Comparison of ENCODE assay signal across 12 cellular contexts in the genomic region with DNA sequence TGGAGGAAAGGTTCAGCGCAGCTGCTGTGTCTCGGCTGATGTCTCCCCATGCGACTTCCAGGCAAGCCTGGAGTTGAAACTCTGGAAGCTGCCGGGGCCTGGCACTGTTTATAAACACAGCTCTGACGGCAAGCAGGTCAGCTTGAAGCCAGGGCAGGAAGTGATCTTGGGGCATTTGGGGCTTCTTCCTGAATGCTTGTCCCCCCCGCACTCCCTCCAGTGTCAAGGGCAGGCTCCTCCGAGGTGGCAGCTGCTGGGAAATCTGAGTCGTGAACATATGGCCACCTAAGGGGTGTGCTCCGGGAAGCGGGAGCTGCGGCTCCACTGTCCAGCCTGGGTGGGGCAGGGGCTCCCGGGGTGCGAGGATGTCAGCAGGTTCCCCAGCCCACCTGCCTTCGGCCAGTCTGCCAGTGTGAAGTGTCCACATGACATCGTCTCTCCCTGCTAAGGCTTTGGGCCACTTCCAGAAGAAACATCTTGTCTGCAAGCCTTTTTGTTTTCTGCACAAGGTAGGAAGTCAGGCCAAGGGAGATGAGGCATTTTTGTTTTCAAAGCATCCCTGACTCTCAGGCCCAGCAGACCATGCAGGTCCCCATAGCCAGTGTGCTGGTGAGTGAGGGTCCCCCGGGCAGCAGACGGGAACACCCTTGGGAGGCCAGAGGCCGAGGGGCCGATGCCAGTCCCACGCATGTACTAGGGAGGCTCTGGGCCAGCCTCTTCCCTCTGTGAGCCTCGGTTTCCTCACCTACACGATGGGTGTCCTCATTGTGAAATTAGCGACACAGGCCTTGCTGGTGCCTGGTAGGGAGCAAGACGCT. TPM values are rescaled to one million over a fixed set of nuclear protein-coding genes. Genes with fewer than 3 reads are reported as not detected.
DNase-seq lines count a peak whose midpoint lies in the region; ATAC-seq, FAIRE-seq and TF ChIP-seq lines count a peak whose summit lies in the region.
"Had no signal": no experiment of that assay in that cellular context is flagged by ENCODE, and none has a peak within 500 bp of the region (broad histone marks: within the 10 kb centered on the region; RNA-seq: fewer than 3 reads in every experiment).

No MANE protein-coding gene starts in this region.

- DNase-seq in HepG2 (ENCODE audit: low spot score) (no peak), right lobe of liver (no peak), cerebellar cortex (ENCODE audit: low spot score) (peak; percentile 74), midbrain (lab: John Stamatoyannopoulos, UW) (no peak), activated gamma-delta T cell treated with Interleukin-2 at 50 U/mL for 16 hours (no peak)
- DNase-seq: NCI-H526; stimulated activated CD4-positive, alpha-beta T cell treated with anti-CD3 and anti-CD28 coated beads, Interleukin-4, amount 100 ng/mL, for 4 hours; T-helper 9 cell had no signal

- 0 out of 2 replicates have a peak, but pooled peaks cover 9% of the 10 kb centered on the region for H4K20me1 ChIP-seq in HepG2 (ENCODE audit: insufficient read depth, low read length)

- H3K27ac ChIP-seq in HepG2 (ENCODE audit: extremely low read length, insufficient read depth, low read length) (no peak overlapping the region), right lobe of liver (no peak overlapping the region)
- H3K27ac ChIP-seq: epithelial cell of prostate had no signal

- peaks cover 35% of the 10 kb centered on the region for H3K79me2 ChIP-seq in HepG2 (ENCODE audit: insufficient read depth, low read length)

- peak overlapping the region; percentile 85 to 97 (median 96) for H3K4me3 Mint-ChIP-seq in nephron

- POLR2A ChIA-PET in HepG2 (lab: Yijun Ruan, JAX): interaction anchor here (0.5 kb wide), 1 partner anchor 67 kb away, joined by 4 read pairs; no protein-coding TSS in a partner anchor

- H3K36me3 ChIP-seq in HepG2 (replicated peaks in 1 of 2; ENCODE audit: control insufficient read depth in 1 of 2, insufficient read depth in 2 of 2, low read length in 2 of 2) (peaks cover 11 to 23% of the 10 kb centered on the region in 2 experiments; a peak in 4 of 5 replicates), right lobe of liver (peaks cover 0 to 12% (median 8%) of the 10 kb centered on the region in 4 donors)

- no peak overlapping the region for H3K4me3 ChIP-seq in HepG2 (replicated peaks in 1 of 3; ENCODE audit: insufficient read depth in 1 of 3, low read depth in 2 of 3, low read length in 3 of 3)
- H3K4me3 ChIP-seq in right lobe of liver: no peak overlapping the region

- peaks cover 4% of the 10 kb centered on the region for H3K36me3 Mint-ChIP-seq in nephron (ENCODE audit: low read depth)

- no peaks in the 10 kb centered on the region for H3K9me3 Mint-ChIP-seq in nephron

- H2AFZ ChIP-seq in HepG2 (ENCODE audit: low read length): no peak overlapping the region

- peaks cover 31% of the 10 kb centered on the region for H3K4me1 Mint-ChIP-seq in nephron

- no peak for TF ChIP-seq POLR2A in HepG2 (IDR thresholded peaks at IDR 0.05; ENCODE audit: insufficient read depth in 1 of 2, low read depth in 2 of 2, low read length in 2 of 2)
- no peak for TF ChIP-seq POLR2A in right lobe of liver (IDR thresholded peaks at IDR 0.05)

- in situ Hi-C loops in HepG2 (cut with HindIII; ENCODE audit: extremely low pct_ligation_motif_present, low pct_unique_long_range_greater_than_20kb): no loop called here

- TF ChIP-seq RAD21 in HepG2 (CRISPR knock-in tag; IDR thresholded peaks at IDR 0.05): no peak

- WGBS in HepG2 (ENCODE audit: low lambda C conversion rate): 92% methylated on average over 11 of the region's 24 CpGs
- 43% methylated on average over 5 of the region's 24 CpGs for WGBS in right lobe of liver (ENCODE audit: insufficient coverage, low coverage, low lambda C conversion rate, missing lambda C conversion rate)

- peak overlapping the region; percentile 57 to 85 (median 61) for H3K27ac Mint-ChIP-seq in nephron

- TF ChIP-seq EP300 in HepG2 (IDR thresholded peaks at IDR 0.05; ENCODE audit: low read depth in 2 of 2, low read length in 2 of 2) (no peak), HepG2 (CRISPR knock-in tag; IDR thresholded peaks at IDR 0.05; ENCODE audit: borderline replicate concordance) (no peak)

- ATAC-seq in HepG2: no peak
- no peak for ATAC-seq in right lobe of liver
- ATAC-seq in GM18861 (IDR thresholded peaks at IDR 0.05; ENCODE audit: unreplicated experiment): no peak
- ATAC-seq in GM19035 (IDR thresholded peaks at IDR 0.05; ENCODE audit: unreplicated experiment): no peak

- no peak for FAIRE-seq in HepG2 (lab: Jason Lieb, UNC)

- no peaks in the 10 kb centered on the region for H3K27me3 Mint-ChIP-seq in nephron (ENCODE audit: low read depth)

- H3K9ac ChIP-seq in HepG2 (ENCODE audit: insufficient read depth, low read depth, low read length): no peak overlapping the region

- peaks cover 33% of the 10 kb centered on the region for H3K4me1 ChIP-seq in HepG2 (ENCODE audit: insufficient read depth, low read length)
- H3K4me1 ChIP-seq in right lobe of liver: peaks cover 0 to 46% (median 8%) of the 10 kb centered on the region in 4 donors

- no peak for TF ChIP-seq CTCF in HepG2 (CRISPR knock-in tag; IDR thresholded peaks at IDR 0.05)
- TF ChIP-seq CTCF in right lobe of liver (IDR thresholded peaks at IDR 0.05): no peak
- no peak for TF ChIP-seq CTCF in nephron (IDR thresholded peaks at IDR 0.05; ENCODE audit: unreplicated experiment in 3 of 3)

- H3K4me2 ChIP-seq in HepG2 (ENCODE audit: low read depth, low read length): no peak overlapping the region; the same call in 1 of the 2 replicates

- H3K27me3 ChIP-seq in HepG2 (ENCODE audit: control insufficient read depth in 1 of 2, insufficient read depth in 2 of 2, low read length in 2 of 2): no peaks in the 10 kb centered on the region; a peak in 1 of 5 replicates
- H3K27me3 ChIP-seq in right lobe of liver: no peaks in the 10 kb centered on the region

- CTCF ChIA-PET in HepG2 (lab: Yijun Ruan, JAX; ENCODE audit: low intra/inter-chr PET ratio, low total read pairs): no interaction called here

- no TSS peak for BruUV-seq in HepG2 (replicated peaks; lab: Mats Ljungman, UMichigan)

- intact Hi-C loops in HepG2 (cut with micrococcal nuclease; ENCODE audit: unreplicated experiment) (loop anchor here (10.0 kb wide), 1 partner anchor 125 kb away; no protein-coding TSS in a partner anchor), right lobe of liver (cut with DNase I) (loop anchor here (10.0 kb wide), 2 partner anchors 55 to 195 kb away; a partner anchor contains a TSS)

- H3K9me3 ChIP-seq in HepG2 (ENCODE audit: low read length) (no peaks in the 10 kb centered on the region), right lobe of liver (no peaks in the 10 kb centered on the region)

RNA-seq across cellular contexts. Expression of a gene that starts 2.7 kb away (rescaled TPM):
- total RNA-seq in HepG2 (2016; rRNA removed; fragmentation: Illumina TruSeq; extraction: Trizol) (20.1 and 22.4 TPM in 2 replicates), right lobe of liver (10 to 100 TPM in 5 of 6 experiments, 1 to 10 TPM in 1; 9.9 to 20.0 (median 14.9) TPM)
- total RNA-seq in HepG2 (2016; cell fraction: cytosol; rRNA removed; fragmentation: Illumina TruSeq; extraction: Trizol; ENCODE audit: low read depth): 4.3 and 5.1 TPM in 2 replicates
- total RNA-seq in HepG2 (2016; cell fraction: insoluble cytoplasmic fraction; rRNA removed; fragmentation: Illumina TruSeq; extraction: Trizol): 16.7 and 23.3 TPM in 2 replicates
- 9.8 and 11.2 TPM in 2 replicates for total RNA-seq in HepG2 (2016; cell fraction: membrane; rRNA removed; fragmentation: Illumina TruSeq; extraction: Trizol)
- 9.7 and 15.2 TPM in 2 replicates for total RNA-seq in HepG2 (2016; cell fraction: nucleus; rRNA removed; fragmentation: Illumina TruSeq; extraction: Trizol)
- 8.7 and 9.0 TPM in 2 replicates for polyA plus RNA-seq in HepG2 (2011; rRNA removed)
- 11.2 and 43.1 TPM in 2 replicates for polyA plus RNA-seq in HepG2 (2011; cell fraction: cytosol; rRNA removed)
- 22.4 and 27.4 TPM in 2 replicates for polyA plus RNA-seq in HepG2 (2011; cell fraction: nucleus; rRNA removed)
- polyA plus RNA-seq in HepG2 (2012): 19.1 and 20.7 TPM in 2 replicates
- polyA plus RNA-seq in HepG2 (2016; cell fraction: cytosol; fragmentation: Illumina TruSeq; extraction: Trizol; ENCODE audit: low read depth): 3.3 and 3.5 TPM in 2 replicates
- polyA plus RNA-seq in HepG2 (2016; cell fraction: insoluble cytoplasmic fraction; fragmentation: Illumina TruSeq; extraction: Trizol; ENCODE audit: low read depth): 18.2 and 33.3 TPM in 2 replicates
- 5.6 and 5.9 TPM in 2 replicates for polyA plus RNA-seq in HepG2 (2016; cell fraction: membrane; fragmentation: Illumina TruSeq; extraction: Trizol; ENCODE audit: low read depth)
- polyA plus RNA-seq in HepG2 (2016; cell fraction: nucleus; fragmentation: Illumina TruSeq; extraction: Trizol; ENCODE audit: insufficient read depth, low read depth): 36.3 and 39.1 TPM in 2 replicates
- polyA minus RNA-seq in HepG2 (2011; rRNA and poly(A)+ RNA removed; ENCODE audit: low replicate concordance): 12.2 and 13.9 TPM in 2 replicates
- 5.1 and 7.7 TPM in 2 replicates for polyA minus RNA-seq in HepG2 (2011; cell fraction: cytosol; rRNA and poly(A)+ RNA removed)
- polyA minus RNA-seq in HepG2 (2011; cell fraction: nucleus; rRNA and poly(A)+ RNA removed): 14.5 and 15.1 TPM in 2 replicates

RNA-seq across cellular contexts. Expression of a gene that starts 24.9 kb away (rescaled TPM):
- 1,722 and 1,777 TPM in 2 replicates for total RNA-seq in HepG2 (2016; rRNA removed; fragmentation: Illumina TruSeq; extraction: Trizol)
- 663 and 837 TPM in 2 replicates for total RNA-seq in HepG2 (2016; cell fraction: cytosol; rRNA removed; fragmentation: Illumina TruSeq; extraction: Trizol; ENCODE audit: low read depth)
- total RNA-seq in HepG2 (2016; cell fraction: insoluble cytoplasmic fraction; rRNA removed; fragmentation: Illumina TruSeq; extraction: Trizol): 1,312 and 1,845 TPM in 2 replicates
- 2,334 and 2,783 TPM in 2 replicates for total RNA-seq in HepG2 (2016; cell fraction: membrane; rRNA removed; fragmentation: Illumina TruSeq; extraction: Trizol)
- 709 and 773 TPM in 2 replicates for total RNA-seq in HepG2 (2016; cell fraction: nucleus; rRNA removed; fragmentation: Illumina TruSeq; extraction: Trizol)
- polyA plus RNA-seq in HepG2 (2011; rRNA removed): 1,441 and 1,465 TPM in 2 replicates
- 1,619 and 2,301 TPM in 2 replicates for polyA plus RNA-seq in HepG2 (2011; cell fraction: cytosol; rRNA removed)
- polyA plus RNA-seq in HepG2 (2011; cell fraction: nucleus; rRNA removed): 945 and 1,058 TPM in 2 replicates
- polyA plus RNA-seq in HepG2 (2012): 2,825 and 3,817 TPM in 2 replicates
- 660 and 778 TPM in 2 replicates for polyA plus RNA-seq in HepG2 (2016; cell fraction: cytosol; fragmentation: Illumina TruSeq; extraction: Trizol; ENCODE audit: low read depth)
- polyA plus RNA-seq in HepG2 (2016; cell fraction: insoluble cytoplasmic fraction; fragmentation: Illumina TruSeq; extraction: Trizol; ENCODE audit: low read depth): 1,198 and 1,548 TPM in 2 replicates
- polyA plus RNA-seq in HepG2 (2016; cell fraction: membrane; fragmentation: Illumina TruSeq; extraction: Trizol; ENCODE audit: low read depth): 1,837 and 2,206 TPM in 2 replicates
- 1,012 and 1,080 TPM in 2 replicates for polyA plus RNA-seq in HepG2 (2016; cell fraction: nucleus; fragmentation: Illumina TruSeq; extraction: Trizol; ENCODE audit: insufficient read depth, low read depth)
- polyA minus RNA-seq in HepG2 (2011; rRNA and poly(A)+ RNA removed; ENCODE audit: low replicate concordance): 1,462 and 3,209 TPM in 2 replicates
- polyA minus RNA-seq in HepG2 (2011; cell fraction: cytosol; rRNA and poly(A)+ RNA removed): 1,805 and 1,823 TPM in 2 replicates
- polyA minus RNA-seq in HepG2 (2011; cell fraction: nucleus; rRNA and poly(A)+ RNA removed): 434 and 615 TPM in 2 replicates
- total RNA-seq in right lobe of liver: 1,000 to 10,000 TPM in 4 of 6 experiments, 100 to 1,000 TPM in 2; 933 to 1,231 (median 1,031) TPM

RNA-seq across cellular contexts. Expression of a gene that starts 39.3 kb away (rescaled TPM):
- total RNA-seq in HepG2 (2016; rRNA removed; fragmentation: Illumina TruSeq; extraction: Trizol): 22.0 and 30.5 TPM in 2 replicates
- total RNA-seq in HepG2 (2016; cell fraction: cytosol; rRNA removed; fragmentation: Illumina TruSeq; extraction: Trizol; ENCODE audit: low read depth): 5.0 and 5.5 TPM in 2 replicates
- total RNA-seq in HepG2 (2016; cell fraction: insoluble cytoplasmic fraction; rRNA removed; fragmentation: Illumina TruSeq; extraction: Trizol): 18.7 and 32.5 TPM in 2 replicates
- 9.6 and 13.4 TPM in 2 replicates for total RNA-seq in HepG2 (2016; cell fraction: membrane; rRNA removed; fragmentation: Illumina TruSeq; extraction: Trizol)
- total RNA-seq in HepG2 (2016; cell fraction: nucleus; rRNA removed; fragmentation: Illumina TruSeq; extraction: Trizol): 20.1 and 21.1 TPM in 2 replicates
- polyA plus RNA-seq in HepG2 (2011; rRNA removed): 37.3 and 51.9 TPM in 2 replicates
- polyA plus RNA-seq in HepG2 (2011; cell fraction: cytosol; rRNA removed): 36.9 and 42.7 TPM in 2 replicates
- 102 and 107 TPM in 2 replicates for polyA plus RNA-seq in HepG2 (2011; cell fraction: nucleus; rRNA removed)
- 20.1 and 33.8 TPM in 2 replicates for polyA plus RNA-seq in HepG2 (2012)
- 2.6 and 2.9 TPM in 2 replicates for polyA plus RNA-seq in HepG2 (2016; cell fraction: cytosol; fragmentation: Illumina TruSeq; extraction: Trizol; ENCODE audit: low read depth)
- 20.1 and 23.6 TPM in 2 replicates for polyA plus RNA-seq in HepG2 (2016; cell fraction: insoluble cytoplasmic fraction; fragmentation: Illumina TruSeq; extraction: Trizol; ENCODE audit: low read depth)
- 5.9 and 6.0 TPM in 2 replicates for polyA plus RNA-seq in HepG2 (2016; cell fraction: membrane; fragmentation: Illumina TruSeq; extraction: Trizol; ENCODE audit: low read depth)
- 45.3 and 46.8 TPM in 2 replicates for polyA plus RNA-seq in HepG2 (2016; cell fraction: nucleus; fragmentation: Illumina TruSeq; extraction: Trizol; ENCODE audit: insufficient read depth, low read depth)
- 44.0 and 66.3 TPM in 2 replicates for polyA minus RNA-seq in HepG2 (2011; rRNA and poly(A)+ RNA removed; ENCODE audit: low replicate concordance)
- 15.7 and 22.0 TPM in 2 replicates for polyA minus RNA-seq in HepG2 (2011; cell fraction: cytosol; rRNA and poly(A)+ RNA removed)
- 24.7 and 27.2 TPM in 2 replicates for polyA minus RNA-seq in HepG2 (2011; cell fraction: nucleus; rRNA and poly(A)+ RNA removed)
- 10 to 100 TPM; 13.1 to 63.7 (median 24.9) TPM for total RNA-seq in right lobe of liver

RNA-seq across cellular contexts. Expression of a gene that starts 56.5 kb away (rescaled TPM):
- total RNA-seq in HepG2 (2016; rRNA removed; fragmentation: Illumina TruSeq; extraction: Trizol) (3.5 and 3.6 TPM in 2 replicates), right lobe of liver (10 to 100 TPM; 19.0 to 38.5 (median 27.7) TPM)
- 1.8 TPM in 2 replicates for total RNA-seq in HepG2 (2016; cell fraction: cytosol; rRNA removed; fragmentation: Illumina TruSeq; extraction: Trizol; ENCODE audit: low read depth)
- total RNA-seq in HepG2 (2016; cell fraction: insoluble cytoplasmic fraction; rRNA removed; fragmentation: Illumina TruSeq; extraction: Trizol): 2.7 and 3.2 TPM in 2 replicates
- total RNA-seq in HepG2 (2016; cell fraction: membrane; rRNA removed; fragmentation: Illumina TruSeq; extraction: Trizol): 3.7 and 4.3 TPM in 2 replicates
- total RNA-seq in HepG2 (2016; cell fraction: nucleus; rRNA removed; fragmentation: Illumina TruSeq; extraction: Trizol): 3.0 and 3.1 TPM in 2 replicates
- polyA plus RNA-seq in HepG2 (2011; rRNA removed): 4.0 and 5.5 TPM in 2 replicates
- 2.9 and 4.8 TPM in 2 replicates for polyA plus RNA-seq in HepG2 (2011; cell fraction: cytosol; rRNA removed)
- 23.5 and 34.3 TPM in 2 replicates for polyA plus RNA-seq in HepG2 (2011; cell fraction: nucleus; rRNA removed)
- 4.7 and 6.0 TPM in 2 replicates for polyA plus RNA-seq in HepG2 (2012)
- polyA plus RNA-seq in HepG2 (2016; cell fraction: cytosol; fragmentation: Illumina TruSeq; extraction: Trizol; ENCODE audit: low read depth): 0.96 and 1.2 TPM in 2 replicates
- 4.5 and 4.8 TPM in 2 replicates for polyA plus RNA-seq in HepG2 (2016; cell fraction: insoluble cytoplasmic fraction; fragmentation: Illumina TruSeq; extraction: Trizol; ENCODE audit: low read depth)
- 2.7 and 3.0 TPM in 2 replicates for polyA plus RNA-seq in HepG2 (2016; cell fraction: membrane; fragmentation: Illumina TruSeq; extraction: Trizol; ENCODE audit: low read depth)
- 9.7 and 9.9 TPM in 2 replicates for polyA plus RNA-seq in HepG2 (2016; cell fraction: nucleus; fragmentation: Illumina TruSeq; extraction: Trizol; ENCODE audit: insufficient read depth, low read depth)
- polyA minus RNA-seq in HepG2 (2011; rRNA and poly(A)+ RNA removed; ENCODE audit: low replicate concordance): 4.3 and 12.1 TPM in 2 replicates
- polyA minus RNA-seq in HepG2 (2011; cell fraction: cytosol; rRNA and poly(A)+ RNA removed): 9.4 and 10.5 TPM in 2 replicates
- 5.0 and 5.4 TPM in 2 replicates for polyA minus RNA-seq in HepG2 (2011; cell fraction: nucleus; rRNA and poly(A)+ RNA removed)
